8 cellular contexts compared by ENCODE assay signal in genomic region chr11:128906185-128907065, GRCh38. TPM values are rescaled to one million over a fixed set of nuclear protein-coding genes. Genes with fewer than 3 reads are reported as not detected.
A peak's percentile ranks its signal among the peaks of the same experiment; 100 is the strongest.
DNase-seq lines count a peak whose midpoint lies in the region; ATAC-seq lines count a peak whose summit lies in the region.

No MANE protein-coding gene starts in this region.

- H3K4me3 Mint-ChIP-seq in activated CD4-positive, alpha-beta T cell treated with anti-CD3 and anti-CD28 coated beads, Interleukin-2, amount 10 ng/mL, durations not matched to agents 24 days and 14 days, result peak overlapping the region; percentile 72
- H3K4me3 Mint-ChIP-seq in activated naive CD8-positive, alpha-beta T cell treated with anti-CD3 and anti-CD28 coated beads, Interleukin-2, amount 50 U/mL, for 24 hours, result peak overlapping the region; percentile 72

- H3K4me1 ChIP-seq in iPS-20b (ENCODE audit: insufficient read depth, low read length) (peaks cover 10% of the 10 kb centered on the region; the same call in 1 of the 2 replicates), stomach smooth muscle (ENCODE audit: control insufficient read depth, insufficient read depth, low read length) (peaks cover 14% of the 10 kb centered on the region)

- peaks cover 85% of the 10 kb centered on the region for H3K27me3 ChIP-seq in iPS-20b (ENCODE audit: insufficient read depth, low read length)
- H3K27me3 ChIP-seq in stomach smooth muscle (ENCODE audit: control insufficient read depth in 1 of 2, insufficient read depth in 2 of 2, low read length in 2 of 2), result peaks cover 13 to 28% of the 10 kb centered on the region in 2 donors

- DNase-seq in activated CD4-positive, alpha-beta T cell treated with anti-CD3 and anti-CD28 coated beads, Interleukin-2, amount 10 ng/mL, durations not matched to agents 24 days and 14 days, result no peak
- DNase-seq in activated CD4-positive, alpha-beta T cell treated with anti-CD3 and anti-CD28 coated beads for 1 hour, result no peak
- DNase-seq in activated naive CD8-positive, alpha-beta T cell treated with anti-CD3 and anti-CD28 coated beads, Interleukin-2, amount 50 U/mL, for 24 hours, result no peak
- DNase-seq in NCI-H187 (lab: John Stamatoyannopoulos, UW) (no peak), NCI-H1105 treated with DMSO at 0.1 percent for 48 hours (lab: John Stamatoyannopoulos, UW) (no peak)
- no peak for DNase-seq in activated CD4-positive, CD25-positive, alpha-beta regulatory T cell treated with anti-CD3 and anti-CD28 coated beads, Interleukin-2, amount 50 U/mL, for 72 hours

- no peak for ATAC-seq in activated naive CD8-positive, alpha-beta T cell treated with anti-CD3 and anti-CD28 coated beads, Interleukin-2, amount 50 U/mL, for 24 hours

- H3K4me1 Mint-ChIP-seq in activated CD4-positive, alpha-beta T cell treated with anti-CD3 and anti-CD28 coated beads, Interleukin-2, amount 10 ng/mL, durations not matched to agents 24 days and 14 days, result peaks cover 12% of the 10 kb centered on the region
- H3K4me1 Mint-ChIP-seq in activated naive CD8-positive, alpha-beta T cell treated with anti-CD3 and anti-CD28 coated beads, Interleukin-2, amount 50 U/mL, for 24 hours, result peaks cover 16% of the 10 kb centered on the region

- H3K27ac ChIP-seq in iPS-20b (ENCODE audit: low read length), result no peak overlapping the region
- no peak overlapping the region for H3K27ac ChIP-seq in stomach smooth muscle (ENCODE audit: low read length)

- H3K9ac ChIP-seq in iPS-20b (ENCODE audit: low read depth, low read length) (no peak overlapping the region), stomach smooth muscle (ENCODE audit: low read length in 2 of 2) (peak overlapping the region in 1 of 2 donors; percentile 29)

- intact Hi-C loops in activated CD4-positive, alpha-beta T cell treated with anti-CD3 and anti-CD28 coated beads, Interleukin-2, amount 10 ng/mL, durations not matched to agents 24 days and 14 days (cut with micrococcal nuclease), result loop anchor here (10.0 kb wide), 1 partner anchor 148 kb away; no protein-coding TSS in a partner anchor

- peak overlapping the region; percentile 66 for H3K4me3 ChIP-seq in iPS-20b (ENCODE audit: low read length)
- peak overlapping the region; percentile 54 to 69 for H3K4me3 ChIP-seq in stomach smooth muscle (ENCODE audit: low read length in 2 of 2)

- H3K27me3 Mint-ChIP-seq in activated CD4-positive, alpha-beta T cell treated with anti-CD3 and anti-CD28 coated beads, Interleukin-2, amount 10 ng/mL, durations not matched to agents 24 days and 14 days, result peaks cover 72% of the 10 kb centered on the region
- peaks cover 39% of the 10 kb centered on the region for H3K27me3 Mint-ChIP-seq in activated naive CD8-positive, alpha-beta T cell treated with anti-CD3 and anti-CD28 coated beads, Interleukin-2, amount 50 U/mL, for 24 hours

- H3K36me3 ChIP-seq in iPS-20b (ENCODE audit: insufficient read depth, low read depth, low read length), result no peaks in the 10 kb centered on the region
- H3K36me3 ChIP-seq in stomach smooth muscle (ENCODE audit: control insufficient read depth in 2 of 2, insufficient read depth in 2 of 2, low read length in 2 of 2), result no peaks in the 10 kb centered on the region

- H3K9me3 ChIP-seq in iPS-20b (ENCODE audit: insufficient read depth, low read depth, low read length), result no peaks in the 10 kb centered on the region
- no peaks in the 10 kb centered on the region for H3K9me3 ChIP-seq in stomach smooth muscle (ENCODE audit: control insufficient read depth in 2 of 2, low read length in 2 of 2)

- no peak overlapping the region for H3K27ac Mint-ChIP-seq in activated CD4-positive, alpha-beta T cell treated with anti-CD3 and anti-CD28 coated beads, Interleukin-2, amount 10 ng/mL, durations not matched to agents 24 days and 14 days
- H3K27ac Mint-ChIP-seq in activated naive CD8-positive, alpha-beta T cell treated with anti-CD3 and anti-CD28 coated beads, Interleukin-2, amount 50 U/mL, for 24 hours, result no peak overlapping the region

- no peaks in the 10 kb centered on the region for H3K9me3 Mint-ChIP-seq in activated CD4-positive, alpha-beta T cell treated with anti-CD3 and anti-CD28 coated beads, Interleukin-2, amount 10 ng/mL, durations not matched to agents 24 days and 14 days
- H3K9me3 Mint-ChIP-seq in activated naive CD8-positive, alpha-beta T cell treated with anti-CD3 and anti-CD28 coated beads, Interleukin-2, amount 50 U/mL, for 24 hours, result no peaks in the 10 kb centered on the region

- H3K36me3 Mint-ChIP-seq in activated CD4-positive, alpha-beta T cell treated with anti-CD3 and anti-CD28 coated beads, Interleukin-2, amount 10 ng/mL, durations not matched to agents 24 days and 14 days (ENCODE audit: low read depth), result no peaks in the 10 kb centered on the region
- H3K36me3 Mint-ChIP-seq in activated naive CD8-positive, alpha-beta T cell treated with anti-CD3 and anti-CD28 coated beads, Interleukin-2, amount 50 U/mL, for 24 hours (ENCODE audit: low read depth), result no peaks in the 10 kb centered on the region

RNA-seq across cellular contexts. Expression of gene KCNJ5, which starts 15.3 kb away (rescaled TPM):
- total RNA-seq in activated CD4-positive, alpha-beta T cell treated with anti-CD3 and anti-CD28 coated beads, Interleukin-2, amount 10 ng/mL, durations not matched to agents 24 days and 14 days, result not detected in 2 replicates

RNA-seq across cellular contexts. Expression of gene TP53AIP1, which starts 36.2 kb away (rescaled TPM):
- total RNA-seq in activated CD4-positive, alpha-beta T cell treated with anti-CD3 and anti-CD28 coated beads, Interleukin-2, amount 10 ng/mL, durations not matched to agents 24 days and 14 days, result not detected in 2 replicates

RNA-seq across cellular contexts. Expression of gene KCNJ1, which starts 39.3 kb away (rescaled TPM):
- not detected in 2 replicates for total RNA-seq in activated CD4-positive, alpha-beta T cell treated with anti-CD3 and anti-CD28 coated beads, Interleukin-2, amount 10 ng/mL, durations not matched to agents 24 days and 14 days
